ENCODE assay signal across 25 cellular contexts in the genomic region with DNA sequence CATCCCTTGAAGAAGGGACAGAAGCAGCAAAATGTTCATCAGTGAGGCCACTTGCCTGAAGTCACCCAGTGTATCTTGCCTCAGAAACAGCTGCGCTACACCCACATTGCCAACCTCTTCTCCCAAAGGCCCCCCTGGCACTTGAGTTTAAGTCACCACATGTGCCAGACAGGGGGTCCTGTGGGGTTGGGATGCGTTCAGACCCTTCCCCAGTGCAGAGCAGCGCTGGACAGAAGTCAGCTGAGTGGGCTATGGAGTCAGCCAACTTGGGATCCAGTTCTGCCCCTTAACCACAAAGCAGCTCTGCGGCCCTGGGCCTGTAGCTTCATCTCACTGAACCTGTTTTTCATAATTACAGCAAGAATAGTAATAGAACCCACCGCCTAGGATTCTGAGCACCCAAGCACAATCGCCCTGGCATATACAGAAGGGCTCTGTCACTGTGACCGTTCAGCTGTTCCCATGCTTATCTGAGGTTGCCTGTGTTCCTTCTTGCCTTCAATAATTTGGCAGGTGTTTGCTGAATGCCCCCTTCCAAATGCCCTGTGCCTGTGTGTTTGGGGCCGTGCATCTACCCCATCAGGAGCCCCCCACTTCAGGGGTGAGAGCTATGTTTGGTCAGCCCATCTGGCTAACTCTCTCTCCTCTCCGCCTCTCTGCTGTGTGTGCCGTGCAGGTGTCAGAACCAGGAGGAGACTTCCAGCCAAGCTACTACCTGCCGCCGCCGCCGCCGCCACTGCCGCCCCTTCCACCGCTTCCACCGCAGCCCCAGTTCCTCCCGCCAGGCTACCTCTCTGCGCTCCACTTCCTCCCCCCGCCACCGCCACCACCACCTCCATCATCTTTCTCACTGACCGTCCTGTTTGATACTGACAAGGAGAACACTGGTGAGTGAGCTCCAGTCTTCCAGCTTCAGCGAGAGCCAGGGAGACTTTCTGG. TPM values are rescaled to one million over a fixed set of nuclear protein-coding genes. Genes with fewer than 3 reads are reported as not detected.
DNase-seq lines count a peak whose midpoint lies in the region; ATAC-seq and TF ChIP-seq lines count a peak whose summit lies in the region.
"Had no signal": no experiment of that assay in that cellular context is flagged by ENCODE, and none has a peak within 500 bp of the region (broad histone marks: within the 10 kb centered on the region; RNA-seq: fewer than 3 reads in every experiment).

No MANE protein-coding gene starts in this region.

- ATAC-seq in HG03342 (IDR thresholded peaks at IDR 0.05; ENCODE audit: unreplicated experiment), result no peak
- ATAC-seq: CD8-positive, alpha-beta T cell had no signal

- peak; percentile 43 for DNase-seq in activated CD8-positive, alpha-beta memory T cell treated with anti-CD3 and anti-CD28 coated beads for 24 hours
- no peak for DNase-seq in activated CD8-positive, alpha-beta memory T cell treated with anti-CD3 and anti-CD28 coated beads, Interleukin-2, amount 50 U/mL, for 4 hours
- DNase-seq in coronary artery (ENCODE audit: low spot score) (peak; percentile 50), mesenteric fat pad (ENCODE audit: low spot score) (peak; percentile 75), substantia nigra (lab: John Stamatoyannopoulos, UW) (no peak), cortex of kidney (lab: John Stamatoyannopoulos, UW) (no peak), SHP77 (lab: John Stamatoyannopoulos, UW) (no peak)
- DNase-seq: AML-193; C1 segment of cervical spinal cord; Calu3; CD8-positive, alpha-beta T cell; DMS153; GOT3; MM.1S; NCI-H1092; NCI-H1436; NCI-H2029; NCI-H226; NCI-H510A treated with DMSO at 0.1 percent for 48 hours; OCI-M1 had no signal

- H3K4me3 ChIP-seq in coronary artery, result no peak overlapping the region
- H3K4me3 ChIP-seq: SJSA1 had no signal

- H3K27ac ChIP-seq in coronary artery (no peak overlapping the region), substantia nigra (ENCODE audit: low read depth, low read length, poor library complexity, severe bottlenecking) (no peak overlapping the region)
- H3K27ac ChIP-seq: SJSA1 had no signal

- TF ChIP-seq CTCF in coronary artery (IDR thresholded peaks at IDR 0.05), result no peak

RNA-seq across cellular contexts. Expression of a gene that starts 5.0 kb away (rescaled TPM):
- total RNA-seq in mesenteric fat pad, result not detected
- total RNA-seq: A172; Calu3; CD8-positive, alpha-beta T cell; G401; LHCN-M2; SJSA1 had no signal

Comparison
In these comparisons a context has a peak if more than half of its experiments do, and no peak if none do; other contexts are left out.
1. DNase-seq: peak in activated CD8-positive, alpha-beta memory T cell treated with anti-CD3 and anti-CD28 coated beads for 24 hours (single experiment), coronary artery (single experiment) and mesenteric fat pad (single experiment); none in activated CD8-positive, alpha-beta memory T cell treated with anti-CD3 and anti-CD28 coated beads, Interleukin-2, amount 50 U/mL, for 4 hours (single experiment), substantia nigra (0 of 49), cortex of kidney (single experiment) and SHP77 (0 of 2).